26 cellular contexts compared by ENCODE assay signal in the genomic region with DNA sequence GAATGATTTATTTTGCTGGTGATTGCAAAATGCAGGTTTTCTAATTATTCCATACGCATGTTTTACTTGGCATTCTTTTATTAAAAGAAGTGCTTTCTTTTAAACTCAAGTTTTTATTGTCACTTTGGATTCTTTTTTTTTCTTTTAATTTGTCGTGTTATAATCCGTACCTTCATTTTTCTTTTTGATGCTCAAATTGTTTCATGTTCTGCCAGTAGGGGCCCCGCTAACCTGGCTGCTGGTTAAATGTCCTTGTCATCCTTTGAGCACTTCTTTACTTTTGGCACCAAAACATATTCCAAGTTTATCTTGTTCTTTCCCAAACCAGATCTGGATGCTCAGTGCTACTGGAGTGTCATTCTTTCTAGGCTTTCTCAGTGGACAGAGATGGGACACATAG. TPM values are rescaled to one million over a fixed set of nuclear protein-coding genes. Genes with fewer than 3 reads are reported as not detected.
DNase-seq lines count a peak whose midpoint lies in the region; TF ChIP-seq lines count a peak whose summit lies in the region.
"Had no signal": no experiment of that assay in that cellular context is flagged by ENCODE, and none has a peak within 500 bp of the region (broad histone marks: within the 10 kb centered on the region; RNA-seq: fewer than 3 reads in every experiment).

No MANE protein-coding gene starts in this region.

- H4K20me1 ChIP-seq in Loucy (ENCODE audit: insufficient read depth, low read length, poor library complexity, severe bottlenecking) (peaks cover 34% of the 10 kb centered on the region), GM23248 (ENCODE audit: insufficient read depth) (no peaks in the 10 kb centered on the region)
- H4K20me1 ChIP-seq: BLaER1 had no signal

- no peaks in the 10 kb centered on the region for H3K4me1 Mint-ChIP-seq in glutamatergic neuron (ENCODE audit: low read depth, unreplicated experiment)
- no peaks in the 10 kb centered on the region for H3K4me1 Mint-ChIP-seq in activated T-helper 1 cell treated with anti-CD3 and anti-CD28 coated beads, Interleukin-12 subunit alpha, Interleukin-12 subunit beta, Interleukin-2, Interleukin-4 antibody, amounts not matched to agents 30 ng/mL and 10 ng/mL and 1 ng/mL, durations not matched to agents 14 hours and 24 hours and 36 hours (ENCODE audit: low read depth)
- H3K4me1 Mint-ChIP-seq: CD4-positive, alpha-beta memory T cell; IgD-negative memory B cell had no signal

- in situ Hi-C loops in GM23248 (cut with MboI), result no loop called here

- H3K9me3 ChIP-seq in Loucy (ENCODE audit: insufficient read depth, low read depth, low read length) (no peaks in the 10 kb centered on the region), GM23248 (ENCODE audit: low read depth) (no peaks in the 10 kb centered on the region)
- H3K9me3 ChIP-seq: BLaER1, Caco-2, SK-N-SH had no signal

- no peaks in the 10 kb centered on the region for H3K9me2 ChIP-seq in Loucy (replicated peaks; ENCODE audit: low read depth, low read length)
- no peaks in the 10 kb centered on the region for H3K9me2 ChIP-seq in GM23248 (ENCODE audit: insufficient read depth)
- H3K9me2 ChIP-seq: SK-N-SH had no signal

- peak; percentile 52 for TF ChIP-seq CTCF in C4-2B (conservative IDR thresholded peaks at IDR 0.05)
- peak; percentile 54 for TF ChIP-seq CTCF in Loucy (conservative IDR thresholded peaks at IDR 0.05; ENCODE audit: low read length)
- peak; percentile 50 for TF ChIP-seq CTCF in VCaP (conservative IDR thresholded peaks at IDR 0.05)
- peak; percentile 28 for TF ChIP-seq CTCF in glutamatergic neuron (IDR thresholded peaks at IDR 0.05; ENCODE audit: partially characterized antibody, unreplicated experiment)

- no peaks in the 10 kb centered on the region for H3K36me3 Mint-ChIP-seq in glutamatergic neuron (ENCODE audit: unreplicated experiment)
- no peaks in the 10 kb centered on the region for H3K36me3 Mint-ChIP-seq in activated T-helper 1 cell treated with anti-CD3 and anti-CD28 coated beads, Interleukin-12 subunit alpha, Interleukin-12 subunit beta, Interleukin-2, Interleukin-4 antibody, amounts not matched to agents 30 ng/mL and 10 ng/mL and 1 ng/mL, durations not matched to agents 14 hours and 24 hours and 36 hours (ENCODE audit: low read depth)
- H3K36me3 Mint-ChIP-seq: CD4-positive, alpha-beta memory T cell; IgD-negative memory B cell had no signal

- H3K27me3 ChIP-seq in Loucy (ENCODE audit: insufficient read depth, low read length, poor library complexity, severe bottlenecking) (no peaks in the 10 kb centered on the region), GM23248 (replicated peaks; ENCODE audit: insufficient read depth) (no peaks in the 10 kb centered on the region)
- H3K27me3 ChIP-seq: BLaER1 had no signal

- H3K4me3 Mint-ChIP-seq in glutamatergic neuron (ENCODE audit: unreplicated experiment), result no peak overlapping the region
- H3K4me3 Mint-ChIP-seq in activated T-helper 1 cell treated with anti-CD3 and anti-CD28 coated beads, Interleukin-12 subunit alpha, Interleukin-12 subunit beta, Interleukin-2, Interleukin-4 antibody, amounts not matched to agents 30 ng/mL and 10 ng/mL and 1 ng/mL, durations not matched to agents 14 hours and 24 hours and 36 hours, result no peak overlapping the region
- H3K4me3 Mint-ChIP-seq: CD4-positive, alpha-beta memory T cell; IgD-negative memory B cell had no signal

- no peak overlapping the region for H3K27ac Mint-ChIP-seq in glutamatergic neuron (ENCODE audit: unreplicated experiment)
- H3K27ac Mint-ChIP-seq in activated T-helper 1 cell treated with anti-CD3 and anti-CD28 coated beads, Interleukin-12 subunit alpha, Interleukin-12 subunit beta, Interleukin-2, Interleukin-4 antibody, amounts not matched to agents 30 ng/mL and 10 ng/mL and 1 ng/mL, durations not matched to agents 14 hours and 24 hours and 36 hours, result no peak overlapping the region
- H3K27ac Mint-ChIP-seq: CD4-positive, alpha-beta memory T cell; IgD-negative memory B cell had no signal

- H3K27me3 Mint-ChIP-seq in glutamatergic neuron (ENCODE audit: unreplicated experiment), result no peaks in the 10 kb centered on the region
- peaks cover 8% of the 10 kb centered on the region for H3K27me3 Mint-ChIP-seq in activated T-helper 1 cell treated with anti-CD3 and anti-CD28 coated beads, Interleukin-12 subunit alpha, Interleukin-12 subunit beta, Interleukin-2, Interleukin-4 antibody, amounts not matched to agents 30 ng/mL and 10 ng/mL and 1 ng/mL, durations not matched to agents 14 hours and 24 hours and 36 hours (ENCODE audit: insufficient read depth)

- H3K36me3 ChIP-seq in Loucy (ENCODE audit: insufficient read depth, low read length) (peaks cover 37% of the 10 kb centered on the region), GM23248 (ENCODE audit: low read depth) (no peaks in the 10 kb centered on the region)
- H3K36me3 ChIP-seq: BLaER1 had no signal

- DNase-seq in glutamatergic neuron (no peak), GM23248 (no peak)
- DNase-seq in activated CD8-positive, alpha-beta memory T cell treated with anti-CD3 and anti-CD28 coated beads, Interleukin-2, amount 50 U/mL, for 4 hours, result no peak
- DNase-seq in activated T-helper 1 cell treated with anti-CD3 and anti-CD28 coated beads, Interleukin-12 subunit alpha, Interleukin-12 subunit beta, Interleukin-2, Interleukin-4 antibody, amounts not matched to agents 30 ng/mL and 10 ng/mL and 1 ng/mL, durations not matched to agents 14 hours and 24 hours and 36 hours (ENCODE audit: low spot score), result no peak
- DNase-seq: CD4-positive, alpha-beta memory T cell; DMS 273 treated with DMSO at 0.1 percent for 48 hours; DMS79 treated with DMSO at 0.1 percent for 48 hours; GOT3; Karpas-422; MM.1S; NCI-H1092; NCI-H1436; NCI-H1930; NCI-H226; NCI-H524; NCI-H774; NK-92 treated with Interleukin-12 subunit alpha and Interleukin-12 subunit beta, amount 100 ng/mL, for 24 hours; OCI-M1; SHP77; SK-N-SH had no signal

- peaks cover 84% of the 10 kb centered on the region for H3K79me2 ChIP-seq in Loucy (ENCODE audit: insufficient read depth, low read length)
- no peaks in the 10 kb centered on the region for H3K79me2 ChIP-seq in GM23248 (ENCODE audit: insufficient read depth)

- no peak overlapping the region for H3K4me3 ChIP-seq in Loucy (ENCODE audit: low read length, poor library complexity, severe bottlenecking)
- no peak overlapping the region for H3K4me3 ChIP-seq in GM23248
- H3K4me3 ChIP-seq: BLaER1 had no signal

- no peak overlapping the region for H3K4me2 ChIP-seq in Loucy (ENCODE audit: low read depth, low read length, poor library complexity, severe bottlenecking)
- H3K4me2 ChIP-seq in GM23248 (ENCODE audit: unreplicated experiment), result no peak overlapping the region
- H3K4me2 ChIP-seq: BLaER1, SK-N-SH had no signal

- H3K9ac ChIP-seq in Loucy (ENCODE audit: low read depth, low read length, poor library complexity, severe bottlenecking) (no peak overlapping the region), GM23248 (no peak overlapping the region)
- H3K9ac ChIP-seq: BLaER1, SK-N-SH had no signal

- H3K9me3 Mint-ChIP-seq in glutamatergic neuron (ENCODE audit: unreplicated experiment), result no peaks in the 10 kb centered on the region
- no peaks in the 10 kb centered on the region for H3K9me3 Mint-ChIP-seq in activated T-helper 1 cell treated with anti-CD3 and anti-CD28 coated beads, Interleukin-12 subunit alpha, Interleukin-12 subunit beta, Interleukin-2, Interleukin-4 antibody, amounts not matched to agents 30 ng/mL and 10 ng/mL and 1 ng/mL, durations not matched to agents 14 hours and 24 hours and 36 hours
- H3K9me3 Mint-ChIP-seq: CD4-positive, alpha-beta memory T cell; IgD-negative memory B cell had no signal

- H2AFZ ChIP-seq in Loucy (ENCODE audit: low read length) (no peak overlapping the region), GM23248 (no peak overlapping the region)

- intact Hi-C loops in activated T-helper 1 cell treated with anti-CD3 and anti-CD28 coated beads, Interleukin-12 subunit alpha, Interleukin-12 subunit beta, Interleukin-2, Interleukin-4 antibody, amounts not matched to agents 30 ng/mL and 10 ng/mL and 1 ng/mL, durations not matched to agents 14 hours and 24 hours and 36 hours (cut with micrococcal nuclease), result no loop called here

- WGBS in GM23248 (ENCODE audit: low coverage in 1 of 2, low lambda C conversion rate in 2 of 2, missing lambda C conversion rate in 2 of 2), 2 experiments, result 93 to 94% methylated on average over 4 of the region's 4 CpGs

- H3F3A ChIP-seq in Loucy (ENCODE audit: low read depth) (no peaks in the 10 kb centered on the region), GM23248 (ENCODE audit: insufficient read depth) (no peaks in the 10 kb centered on the region)

- H3K27ac ChIP-seq in C4-2B (no peak overlapping the region), VCaP (no peak overlapping the region), GM23248 (no peak overlapping the region)
- H3K27ac ChIP-seq: BLaER1 had no signal

- H3K4me1 ChIP-seq in Loucy (ENCODE audit: insufficient read depth, low read length, poor library complexity, severe bottlenecking) (peaks cover 16% of the 10 kb centered on the region), GM23248 (ENCODE audit: insufficient read depth) (no peaks in the 10 kb centered on the region)
- H3K4me1 ChIP-seq: Caco-2 had no signal

RNA-seq across cellular contexts. Expression of a gene that starts 31.6 kb away (rescaled TPM):
- 7.8 TPM for total RNA-seq in glutamatergic neuron (ENCODE audit: unreplicated experiment)
- 0.13 and 0.32 TPM in 2 replicates for total RNA-seq in GM23248 (2014; rRNA removed; shearing (Covaris generic))
- polyA plus RNA-seq in GM23248 (2016; fragmentation: Nextera tagmentation; extraction: Ambion mirVana), result 0.13 and 0.51 TPM in 2 replicates
- total RNA-seq in activated T-helper 1 cell treated with anti-CD3 and anti-CD28 coated beads, Interleukin-12 subunit alpha, Interleukin-12 subunit beta, Interleukin-2, Interleukin-4 antibody, amounts not matched to agents 30 ng/mL and 10 ng/mL and 1 ng/mL, durations not matched to agents 14 hours and 24 hours and 36 hours, result 4.9 and 5.1 TPM in 2 replicates
- polyA plus RNA-seq: CD4-positive, alpha-beta memory T cell had no signal
